In genomic region chr9:130662099-130662926, GRCh38 we compare ENCODE assay signal across 1 cellular context.
TF ChIP-seq lines count a peak whose summit lies in the region.

No MANE protein-coding gene starts in this region.

TF ChIP-seq in endothelial cell of umbilical vein, 7 proteins besides CTCF, POLR2A, EP300 and RAD21:
- TF ChIP-seq GATA2 (IDR thresholded peaks at IDR 0.05; ENCODE audit: insufficient read depth, insufficient read length, low read depth, low read length) (no peak), EZH2 (IDR thresholded peaks at IDR 0.05; ENCODE audit: borderline replicate concordance, low read depth, low read length, severe bottlenecking) (peak; percentile 72)
